18 cellular contexts compared by ENCODE assay signal in the genomic region with DNA sequence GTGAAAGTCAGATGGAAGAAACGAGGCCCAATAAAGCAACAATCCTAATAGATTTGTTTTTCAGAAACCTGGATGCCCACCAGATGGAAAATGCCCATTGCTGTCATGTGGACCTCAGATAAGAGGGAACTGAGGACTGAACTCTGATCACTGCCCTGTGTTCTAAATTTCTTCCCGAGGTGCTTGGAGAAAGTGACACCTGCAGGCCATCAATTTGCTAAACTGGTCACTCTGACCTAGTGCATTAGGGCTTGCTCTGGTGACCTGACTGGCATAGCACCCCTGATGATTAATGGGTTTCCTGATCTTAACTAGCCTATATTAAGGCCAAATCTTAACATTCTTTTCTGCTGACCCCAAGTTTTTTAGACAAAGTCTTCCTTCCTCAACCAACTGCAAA. TPM values are rescaled to one million over a fixed set of nuclear protein-coding genes. Genes with fewer than 3 reads are reported as not detected.
DNase-seq lines count a peak whose midpoint lies in the region; ATAC-seq and TF ChIP-seq lines count a peak whose summit lies in the region.
"Had no signal": no experiment of that assay in that cellular context is flagged by ENCODE, and none has a peak within 500 bp of the region (broad histone marks: within the 10 kb centered on the region; RNA-seq: fewer than 3 reads in every experiment).

No MANE protein-coding gene starts in this region.

- no TSS peak for BruUV-seq in HCT116 (replicated peaks; lab: Mats Ljungman, UMichigan)

- no peaks in the 10 kb centered on the region for H3K27me3 ChIP-seq in HCT116 (ENCODE audit: insufficient read depth, low read length)
- H3K27me3 ChIP-seq in RWPE2 (ENCODE audit: insufficient read depth, poor library complexity, severe bottlenecking): no peaks in the 10 kb centered on the region
- no peaks in the 10 kb centered on the region for H3K27me3 ChIP-seq in hepatocyte
- H3K27me3 ChIP-seq in osteoblast (ENCODE audit: insufficient read depth, low read length): no peaks in the 10 kb centered on the region
- no peaks in the 10 kb centered on the region for H3K27me3 ChIP-seq in gastrocnemius medialis
- H3K27me3 ChIP-seq in spleen (replicated peaks in 1 of 7): no peaks in the 10 kb centered on the region
- H3K27me3 ChIP-seq: BE2C had no signal

- intact Hi-C loops in HCT116 (cut with micrococcal nuclease): loop anchor here (5.0 kb wide), 2 partner anchors 65 to 90 kb away; no protein-coding TSS in a partner anchor
- intact Hi-C loops in gastrocnemius medialis (cut with DNase I; ENCODE audit: low total_unique reads): no loop called here
- intact Hi-C loops in spleen (cut with DNase I; ENCODE audit: low total_unique reads): no loop called here

- H3K9me3 ChIP-seq in HCT116 (ENCODE audit: control insufficient read depth in 1 of 2, insufficient read depth in 1 of 2, low read depth in 1 of 2, low read length in 2 of 2) (no peaks in the 10 kb centered on the region), RWPE2 (ENCODE audit: severe bottlenecking) (no peaks in the 10 kb centered on the region), hepatocyte (ENCODE audit: low read depth) (no peaks in the 10 kb centered on the region), osteoblast (ENCODE audit: low read depth, low read length) (no peaks in the 10 kb centered on the region), gastrocnemius medialis (no peaks in the 10 kb centered on the region), spleen (no peaks in the 10 kb centered on the region)
- H3K9me3 ChIP-seq: BE2C had no signal

- 68% methylated on average over 2 of the region's 2 CpGs for WGBS in hepatocyte (ENCODE audit: low lambda C conversion rate, missing lambda C conversion rate)
- WGBS in spleen, 5 donors: 54 to 76% (median 62%) methylated on average over 2 of the region's 2 CpGs

- ATAC-seq in HCT116 (no peak), RWPE2 (ENCODE audit: low read depth) (no peak), T-cell (replicated peaks in 1 of 4) (no peak), gastrocnemius medialis (no peak)

- no peak overlapping the region for H3K4me3 ChIP-seq in HCT116 (replicated peaks in 1 of 2; ENCODE audit: low read depth in 1 of 2, low read length in 2 of 2)
- no peak overlapping the region for H3K4me3 ChIP-seq in RWPE2 (ENCODE audit: severe bottlenecking)
- no peak overlapping the region for H3K4me3 ChIP-seq in hepatocyte
- no peak overlapping the region for H3K4me3 ChIP-seq in osteoblast (ENCODE audit: insufficient read depth, low read length)
- no peak overlapping the region for H3K4me3 ChIP-seq in gastrocnemius medialis
- no peak overlapping the region for H3K4me3 ChIP-seq in spleen

- H4K20me1 ChIP-seq in HCT116 (ENCODE audit: insufficient read depth) (no peaks in the 10 kb centered on the region), hepatocyte (ENCODE audit: insufficient read depth, poor library complexity, severe bottlenecking) (no peaks in the 10 kb centered on the region), osteoblast (ENCODE audit: insufficient read depth, low read length) (no peaks in the 10 kb centered on the region)

- H3K27me3 Mint-ChIP-seq in T-cell: no peaks in the 10 kb centered on the region
- H3K27me3 Mint-ChIP-seq in activated naive CD4-positive, alpha-beta T cell treated with anti-CD3 and anti-CD28 coated beads, Interleukin-2, amount 10 ng/mL, durations not matched to agents 7 days and 5 days: peaks cover 8% of the 10 kb centered on the region

- no peaks in the 10 kb centered on the region for H3K36me3 Mint-ChIP-seq in T-cell
- no peaks in the 10 kb centered on the region for H3K36me3 Mint-ChIP-seq in activated naive CD4-positive, alpha-beta T cell treated with anti-CD3 and anti-CD28 coated beads, Interleukin-2, amount 10 ng/mL, durations not matched to agents 7 days and 5 days

- H3K27ac Mint-ChIP-seq in T-cell: no peak overlapping the region
- H3K27ac Mint-ChIP-seq in activated naive CD4-positive, alpha-beta T cell treated with anti-CD3 and anti-CD28 coated beads, Interleukin-2, amount 10 ng/mL, durations not matched to agents 7 days and 5 days: no peak overlapping the region

- peaks cover 0 to 5% of the 10 kb centered on the region in 2 experiments; a peak in 3 of 4 replicates for H3K4me1 ChIP-seq in HCT116 (ENCODE audit: control insufficient read depth in 1 of 2, insufficient read depth in 2 of 2, low read length in 2 of 2)
- H3K4me1 ChIP-seq in RWPE2 (ENCODE audit: insufficient read depth, poor library complexity, severe bottlenecking): peaks cover 2% of the 10 kb centered on the region
- peaks cover 10% of the 10 kb centered on the region for H3K4me1 ChIP-seq in hepatocyte (ENCODE audit: insufficient read depth)
- H3K4me1 ChIP-seq in osteoblast (ENCODE audit: insufficient read depth, low read length): peaks cover 12% of the 10 kb centered on the region
- H3K4me1 ChIP-seq in gastrocnemius medialis: no peaks in the 10 kb centered on the region
- peaks cover 0 to 9% (median 0%) of the 10 kb centered on the region in 6 donors for H3K4me1 ChIP-seq in spleen
- H3K4me1 ChIP-seq: BE2C had no signal

- no peak overlapping the region for H3K9ac ChIP-seq in HCT116 (ENCODE audit: low read length)

- H3K9me3 Mint-ChIP-seq in T-cell: no peaks in the 10 kb centered on the region
- H3K9me3 Mint-ChIP-seq in activated naive CD4-positive, alpha-beta T cell treated with anti-CD3 and anti-CD28 coated beads, Interleukin-2, amount 10 ng/mL, durations not matched to agents 7 days and 5 days: no peaks in the 10 kb centered on the region

- TF ChIP-seq CTCF in HCT116 (IDR thresholded peaks at IDR 0.05 in 2 of 3, conservative IDR thresholded peaks at IDR 0.05 in 1 of 3; ENCODE audit: borderline replicate concordance in 1 of 3, insufficient read depth in 1 of 3, low read depth in 2 of 3, low read length in 2 of 3) (0 out of 6 replicates have a peak, but pooled peaks of 1 of the 3 experiments have one; percentile 4), RWPE2 (IDR thresholded peaks at IDR 0.05; ENCODE audit: poor library complexity, severe bottlenecking) (peak; percentile 7), hepatocyte (IDR thresholded peaks at IDR 0.05; ENCODE audit: poor library complexity) (no peak), osteoblast (IDR thresholded peaks at IDR 0.05; ENCODE audit: extremely low read depth, low read depth, low read length) (no peak), gastrocnemius medialis (IDR thresholded peaks at IDR 0.05 in 4 of 5, conservative IDR thresholded peaks at IDR 0.05 in 1 of 5) (no peak), spleen (IDR thresholded peaks at IDR 0.05 in 8 of 11, conservative IDR thresholded peaks at IDR 0.05 in 3 of 11) (no peak)

- DNase-seq in HCT116 (ENCODE audit: low read depth, low spot score) (no peak), RWPE2 (ENCODE audit: low spot score) (no peak), hepatocyte (ENCODE audit: low spot score) (no peak), osteoblast (ENCODE audit: insufficient read length, low spot score, missing footprints) (no peak), T-cell (no peak), gastrocnemius medialis (no peak), spleen (no peak)
- no peak for DNase-seq in activated naive CD4-positive, alpha-beta T cell treated with anti-CD3 and anti-CD28 coated beads, Interleukin-2, amount 10 ng/mL, durations not matched to agents 7 days and 5 days
- DNase-seq: BE2C, EL, GF-D8, KG1, NCI-H1105 treated with DMSO at 0.1 percent for 48 hours, NCI-H2029 treated with DMSO at 0.1 percent for 48 hours, NCI-H226, NCI-H510A treated with DMSO at 0.1 percent for 48 hours, NCI-H774 had no signal

- H3K9me2 ChIP-seq in HCT116 (ENCODE audit: insufficient read depth): no peaks in the 10 kb centered on the region
- H3K9me2 ChIP-seq in hepatocyte (replicated peaks; ENCODE audit: insufficient read depth): no peaks in the 10 kb centered on the region

- in situ Hi-C loops in gastrocnemius medialis (cut with MboI; ENCODE audit: low sequenced_read_pairs in 4 of 4): loop anchor here in 1 of 4 donors (25.0 kb wide), 1 partner anchor 100 kb away; no protein-coding TSS in a partner anchor

- CTCF ChIA-PET in HCT116 (lab: Charles Lee) (interaction anchor here (1.4 kb wide), 1 partner anchor 11 kb away, joined by 3 read pairs; no protein-coding TSS in a partner anchor), T-cell (lab: Charles Lee) (interaction anchor here (0.6 to 1.1 kb wide), 4 partner anchors 11 to 157 kb away, joined by 3 read pairs; no protein-coding TSS in a partner anchor)
- CTCF ChIA-PET in activated naive CD4-positive, alpha-beta T cell treated with anti-CD3 and anti-CD28 coated beads, Interleukin-2, amount 10 ng/mL, durations not matched to agents 7 days and 5 days (lab: Charles Lee): interaction anchor here (20.2 kb wide), 1 partner anchor 108 kb away, joined by 743 read pairs; no protein-coding TSS in a partner anchor

- RAD21 ChIA-PET in HCT116 (lab: Charles Lee; ENCODE audit: low non-redundant PET in 1 of 2, low total read pairs in 2 of 2, uncharacterized antibody in 2 of 2, unreplicated experiment in 2 of 2): no interaction called here

- H3K4me2 ChIP-seq in HCT116 (ENCODE audit: low read length): no peak overlapping the region
- no peak overlapping the region for H3K4me2 ChIP-seq in hepatocyte
- H3K4me2 ChIP-seq in osteoblast (ENCODE audit: insufficient read depth, low read length): no peak overlapping the region

- H3K4me3 Mint-ChIP-seq in T-cell: no peak overlapping the region
- H3K4me3 Mint-ChIP-seq in activated naive CD4-positive, alpha-beta T cell treated with anti-CD3 and anti-CD28 coated beads, Interleukin-2, amount 10 ng/mL, durations not matched to agents 7 days and 5 days: no peak overlapping the region

- no peaks in the 10 kb centered on the region for H3K79me2 ChIP-seq in HCT116 (ENCODE audit: insufficient read depth, low read length)
- H3K79me2 ChIP-seq in hepatocyte: no peaks in the 10 kb centered on the region
- no peaks in the 10 kb centered on the region for H3K79me2 ChIP-seq in osteoblast (ENCODE audit: insufficient read depth, low read length)

- 0 out of 2 replicates have a peak, but pooled peaks have one; percentile 22 for TF ChIP-seq RAD21 in HCT116 (IDR thresholded peaks at IDR 0.05; ENCODE audit: low read depth)

- H3K27ac ChIP-seq in HCT116 (ENCODE audit: low read depth, low read length): no peak overlapping the region
- H3K27ac ChIP-seq in RWPE2 (ENCODE audit: poor library complexity, severe bottlenecking): no peak overlapping the region
- H3K27ac ChIP-seq in hepatocyte: peak overlapping the region; percentile 8
- H3K27ac ChIP-seq in osteoblast (ENCODE audit: low read depth, low read length): no peak overlapping the region
- H3K27ac ChIP-seq in gastrocnemius medialis: no peak overlapping the region
- H3K27ac ChIP-seq in spleen: no peak overlapping the region
- H3K27ac ChIP-seq: RWPE1 had no signal

- H3K4me1 Mint-ChIP-seq in T-cell: peaks cover 32 to 40% (median 39%) of the 10 kb centered on the region in 3 donors
- H3K4me1 Mint-ChIP-seq in activated naive CD4-positive, alpha-beta T cell treated with anti-CD3 and anti-CD28 coated beads, Interleukin-2, amount 10 ng/mL, durations not matched to agents 7 days and 5 days: peaks cover 34% of the 10 kb centered on the region

- H3K36me3 ChIP-seq in HCT116 (ENCODE audit: control insufficient read depth in 1 of 2, insufficient read depth in 2 of 2, low read length in 2 of 2) (no peaks in the 10 kb centered on the region), RWPE2 (ENCODE audit: low read depth) (no peaks in the 10 kb centered on the region), hepatocyte (replicated peaks; ENCODE audit: insufficient read depth, low read depth) (no peaks in the 10 kb centered on the region), osteoblast (ENCODE audit: insufficient read depth, low read length) (no peaks in the 10 kb centered on the region), gastrocnemius medialis (no peaks in the 10 kb centered on the region), spleen (no peaks in the 10 kb centered on the region)
- H3K36me3 ChIP-seq: BE2C had no signal

- H2AFZ ChIP-seq in HCT116 (ENCODE audit: low read depth, low read length, poor library complexity, severe bottlenecking) (no peak overlapping the region), hepatocyte (no peak overlapping the region), osteoblast (ENCODE audit: low read length) (peak overlapping the region; percentile 3)

- TF ChIP-seq POLR2A in HCT116 (IDR thresholded peaks at IDR 0.05; ENCODE audit: borderline replicate concordance, extremely low read depth, insufficient read depth, insufficient read length) (no peak), gastrocnemius medialis (IDR thresholded peaks at IDR 0.05) (no peak), spleen (IDR thresholded peaks at IDR 0.05) (no peak)

- POLR2A ChIA-PET in HCT116 (lab: Charles Lee) (no interaction called here), T-cell (lab: Charles Lee) (no interaction called here)

RNA-seq across cellular contexts. Expression of gene VDAC1, which starts 32.4 kb away (rescaled TPM):
- 269 TPM for total RNA-seq in HCT116 (2021; ENCODE audit: unreplicated experiment)
- 279 and 307 TPM in 2 replicates for polyA plus RNA-seq in HCT116 (2012)
- 282 and 286 TPM in 2 replicates for total RNA-seq in hepatocyte
- 196 and 216 TPM in 2 replicates for polyA plus RNA-seq in hepatocyte
- total RNA-seq in osteoblast: 236 and 264 TPM in 2 replicates
- 10 to 100 TPM; 45.8 to 58.7 (median 54.6) TPM for total RNA-seq in T-cell
- total RNA-seq in gastrocnemius medialis: 100 to 1,000 TPM; 412 to 611 (median 495) TPM
- 100 to 1,000 TPM in 1 of 7 donors, 10 to 100 TPM in 6; 69.2 to 100 (median 86.4) TPM for total RNA-seq in spleen
- 10 to 100 TPM; 53.3 to 84.0 (median 76.2) TPM for polyA plus RNA-seq in spleen
